Comparison of ENCODE assay signal across 33 cellular contexts in the genomic region with DNA sequence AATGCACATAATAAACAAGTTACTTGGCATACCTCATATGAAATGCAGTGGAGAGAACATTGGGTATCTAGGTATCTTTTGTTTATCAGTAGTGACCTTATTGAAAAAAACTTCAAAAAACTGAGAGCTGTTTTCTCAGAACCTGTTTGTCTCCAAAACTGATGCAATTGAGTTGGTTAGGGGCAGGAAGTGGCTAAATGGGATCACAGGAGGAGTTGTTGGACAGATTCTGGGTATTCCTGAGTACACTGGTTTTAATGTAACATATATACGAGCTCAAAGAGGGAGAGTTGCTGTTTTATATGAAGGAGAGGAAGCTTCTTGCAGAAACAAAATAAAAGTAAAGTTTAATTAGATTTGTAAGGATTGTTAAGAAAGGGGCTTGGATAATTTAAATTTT.
"Had no signal": no experiment of that assay in that cellular context is flagged by ENCODE, and none has a peak within 500 bp of the region (broad histone marks: within the 10 kb centered on the region; RNA-seq: fewer than 3 reads in every experiment).

No MANE protein-coding gene starts in this region.

- H3K9me3 ChIP-seq: breast epithelium, esophagus muscularis mucosa, heart right ventricle, left ventricle myocardium inferior, neutrophil, ovary, prostate gland, sigmoid colon, stomach, thyroid gland, upper lobe of left lung had no signal

- ATAC-seq: activated CD8-positive, alpha-beta T cell treated with anti-CD3 and anti-CD28 coated beads for 36 hours; activated T-cell treated with anti-CD3 and anti-CD28 coated beads, Interleukin-2, amount 50 U/mL, for 72 hours; heart right ventricle; stimulated activated memory B cell treated with anti-CD40 and anti-IgM and Interleukin-4, amounts not matched to agents 10 μg/mL and 1 μg/mL and 100 μg/mL, for 72 hours had no signal

- H3K4me2 ChIP-seq: smooth muscle cell had no signal

- H3K36me3 ChIP-seq: breast epithelium, ovary, prostate gland had no signal

- H3K4me1 ChIP-seq: breast epithelium, esophagus muscularis mucosa, heart right ventricle, left ventricle myocardium inferior, prostate gland, sigmoid colon, stomach, thyroid gland, upper lobe of left lung had no signal

- H3K9me3 Mint-ChIP-seq: activated CD8-positive, alpha-beta T cell treated with anti-CD3 and anti-CD28 coated beads for 36 hours; nephron; stimulated activated memory B cell treated with anti-CD40 and anti-IgM and Interleukin-4, amounts not matched to agents 10 μg/mL and 1 μg/mL and 100 μg/mL, for 72 hours; T-helper 2 cell treated with Interferon-gamma antibody and Interleukin-4, amounts not matched to agents 5 μg/mL and 100 μg/mL, for 36 hours had no signal

- DNase-seq: activated CD4-positive, alpha-beta T cell treated with anti-CD3 and anti-CD28 coated beads for 1 hour; activated CD4-positive, alpha-beta T cell treated with anti-CD3 and anti-CD28 coated beads, Interleukin-2, amount 50 U/mL, for 1 hour; activated CD8-positive, alpha-beta T cell treated with anti-CD3 and anti-CD28 coated beads for 36 hours; activated effector memory CD4-positive, alpha-beta T cell treated with Interleukin-2 at 50 U/mL for 16 hours; activated naive CD4-positive, alpha-beta T cell treated with anti-CD3 and anti-CD28 coated beads, Interleukin-2, amount 50 U/mL, for 16 hours; activated T-cell treated with anti-CD3 and anti-CD28 coated beads for 4 hours; activated T-cell treated with anti-CD3 and anti-CD28 coated beads, Interleukin-2, amount 50 U/mL, for 72 hours; central memory CD4-positive, alpha-beta T cell; dermis blood vessel endothelial cell; effector CD4-positive, alpha-beta T cell; foreskin melanocyte; heart right ventricle; islet precursor cell; left ventricle myocardium inferior; ovary; retina; sigmoid colon; stimulated activated CD4-positive, alpha-beta T cell treated with anti-CD3 and anti-CD28 coated beads, Interleukin-1b, Interleukin-23, amount 100 ng/mL, for 48 hours; stimulated activated CD4-positive, alpha-beta T cell treated with anti-CD3 and anti-CD28 coated beads, Interleukin-4, amount 100 ng/mL, for 4 hours; stimulated activated CD8-positive, alpha-beta memory T cell treated with anti-CD3 and anti-CD28 coated beads, Interleukin-4, amount 100 ng/mL, for 48 hours; stomach; thyroid gland; upper lobe of left lung; WERI-Rb-1 had no signal

- H3K27me3 ChIP-seq: breast epithelium, esophagus muscularis mucosa, heart right ventricle, neutrophil, ovary, sigmoid colon, stomach, thyroid gland, upper lobe of left lung had no signal

- H3K27ac Mint-ChIP-seq: activated CD8-positive, alpha-beta T cell treated with anti-CD3 and anti-CD28 coated beads for 36 hours; activated T-cell treated with anti-CD3 and anti-CD28 coated beads, Interleukin-2, amount 50 U/mL, for 72 hours; nephron; stimulated activated memory B cell treated with anti-CD40 and anti-IgM and Interleukin-4, amounts not matched to agents 10 μg/mL and 1 μg/mL and 100 μg/mL, for 72 hours; T-helper 2 cell treated with Interferon-gamma antibody and Interleukin-4, amounts not matched to agents 5 μg/mL and 100 μg/mL, for 36 hours had no signal

- H3K4me3 ChIP-seq: breast epithelium, esophagus muscularis mucosa, heart right ventricle, left ventricle myocardium inferior, lung, ovary, prostate gland, sigmoid colon, smooth muscle cell, stomach, thyroid gland, upper lobe of left lung had no signal

- H3K27ac ChIP-seq: breast epithelium, esophagus muscularis mucosa, heart right ventricle, left ventricle myocardium inferior, neutrophil, ovary, prostate gland, sigmoid colon, stomach, thyroid gland, upper lobe of left lung, WERI-Rb-1 had no signal

- H3K4me1 Mint-ChIP-seq: nephron; stimulated activated memory B cell treated with anti-CD40 and anti-IgM and Interleukin-4, amounts not matched to agents 10 μg/mL and 1 μg/mL and 100 μg/mL, for 72 hours had no signal

- H3K27me3 Mint-ChIP-seq: activated CD8-positive, alpha-beta T cell treated with anti-CD3 and anti-CD28 coated beads for 36 hours; stimulated activated memory B cell treated with anti-CD40 and anti-IgM and Interleukin-4, amounts not matched to agents 10 μg/mL and 1 μg/mL and 100 μg/mL, for 72 hours had no signal

- H3K4me3 Mint-ChIP-seq: activated CD8-positive, alpha-beta T cell treated with anti-CD3 and anti-CD28 coated beads for 36 hours; activated T-cell treated with anti-CD3 and anti-CD28 coated beads, Interleukin-2, amount 50 U/mL, for 72 hours; nephron; stimulated activated memory B cell treated with anti-CD40 and anti-IgM and Interleukin-4, amounts not matched to agents 10 μg/mL and 1 μg/mL and 100 μg/mL, for 72 hours; T-helper 2 cell treated with Interferon-gamma antibody and Interleukin-4, amounts not matched to agents 5 μg/mL and 100 μg/mL, for 36 hours had no signal
